In the genomic region with DNA sequence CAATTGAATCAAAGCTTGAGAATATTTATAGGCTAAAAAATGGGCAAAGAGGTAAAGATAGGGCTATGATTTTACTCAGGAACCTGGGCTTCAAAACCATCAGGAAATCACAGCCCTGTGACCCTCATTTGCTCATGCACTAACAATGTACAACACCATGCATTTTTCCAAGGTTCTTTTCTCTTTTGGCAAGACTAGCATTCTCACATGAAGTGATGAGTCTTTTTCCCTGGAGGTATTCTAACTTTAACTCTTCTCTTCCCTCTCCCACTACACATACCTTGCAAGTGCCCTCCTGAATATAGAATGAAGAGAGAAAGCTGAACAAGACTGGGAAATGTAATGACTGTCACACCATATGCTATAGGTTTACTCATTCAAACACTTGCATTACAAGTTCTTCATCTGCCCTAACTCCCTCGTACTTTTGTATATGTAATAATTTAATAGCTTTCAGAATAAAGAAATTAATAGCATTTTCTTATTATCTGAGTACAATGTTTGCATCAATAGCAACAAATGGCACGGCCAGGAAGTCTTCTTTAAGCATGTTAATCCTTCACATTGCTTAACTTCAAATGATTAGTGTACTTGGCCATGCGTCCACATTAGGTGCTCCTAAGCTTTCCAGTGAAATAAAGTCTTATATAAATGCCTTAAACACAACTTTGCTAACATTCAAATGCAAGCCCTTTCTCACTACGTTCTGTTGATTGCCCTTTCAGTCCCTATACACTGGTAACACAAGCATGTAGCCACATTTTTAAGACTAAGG, we compare ENCODE assay signal across 8 cellular contexts. TPM values are rescaled to one million over a fixed set of nuclear protein-coding genes. Genes with fewer than 3 reads are reported as not detected.
A peak's percentile ranks its signal among the peaks of the same experiment; 100 is the strongest.
DNase-seq lines count a peak whose midpoint lies in the region; ATAC-seq, FAIRE-seq and TF ChIP-seq lines count a peak whose summit lies in the region.

No MANE protein-coding gene starts in this region.

- H3K4me3 ChIP-seq in HUES48 (ENCODE audit: low read depth, low read length) (peak overlapping the region; percentile 86), body of pancreas (peak overlapping the region in 1 of 2 donors; percentile 65), muscle layer of colon (ENCODE audit: low read depth in 1 of 2, low read length in 2 of 2) (peak overlapping the region; percentile 92 to 95), testis (no peak overlapping the region)

- FAIRE-seq in GM12891 (lab: Jason Lieb, UNC), result no peak

- H3K36me3 ChIP-seq in HUES48 (ENCODE audit: control insufficient read depth, insufficient read depth, low read length), result no peaks in the 10 kb centered on the region
- H3K36me3 ChIP-seq in body of pancreas (replicated peaks in 1 of 2; ENCODE audit: insufficient read depth in 1 of 2, low read depth in 2 of 2), result no peaks in the 10 kb centered on the region
- no peaks in the 10 kb centered on the region for H3K36me3 ChIP-seq in muscle layer of colon (ENCODE audit: insufficient read depth, low read length)
- H3K36me3 ChIP-seq in testis (ENCODE audit: low read depth, missing control alignments), result no peaks in the 10 kb centered on the region

- H3K9me3 ChIP-seq in HUES48 (ENCODE audit: control insufficient read depth, insufficient read depth, low read length) (no peaks in the 10 kb centered on the region), body of pancreas (no peaks in the 10 kb centered on the region), muscle layer of colon (ENCODE audit: low read length) (no peaks in the 10 kb centered on the region), testis (no peaks in the 10 kb centered on the region)

- intact Hi-C loops in body of pancreas (cut with DNase I), result no loop called here
- intact Hi-C loops in head of caudate nucleus (cut with DNase I), result loop anchor here (5.0 kb wide), 1 partner anchor 165 kb away; no protein-coding TSS in a partner anchor
- intact Hi-C loops in testis (cut with DNase I; ENCODE audit: low total_unique reads), result no loop called here

- H3K27ac ChIP-seq in HUES48 (ENCODE audit: low read depth, low read length), result no peak overlapping the region
- H3K27ac ChIP-seq in body of pancreas, result peak overlapping the region; percentile 25 to 94 (median 92)
- H3K27ac ChIP-seq in muscle layer of colon (ENCODE audit: low read depth, low read length), result peak overlapping the region; percentile 88
- no peak overlapping the region for H3K27ac ChIP-seq in testis

- TF ChIP-seq POLR2A in body of pancreas (IDR thresholded peaks at IDR 0.05) (peak in 2 of 3 donors; percentile 21 to 40), GM12891 (IDR thresholded peaks at IDR 0.05; ENCODE audit: low read depth, low read length) (no peak; the same call in 1 of the 2 replicates), testis (IDR thresholded peaks at IDR 0.05) (no peak)

- H3K9ac ChIP-seq in HUES48 (ENCODE audit: low read depth, low read length) (no peak overlapping the region), muscle layer of colon (ENCODE audit: low read length) (peak overlapping the region; percentile 93)

- H3K27me3 ChIP-seq in HUES48 (ENCODE audit: control insufficient read depth, insufficient read depth, low read length) (peaks cover 43% of the 10 kb centered on the region), body of pancreas (no peaks in the 10 kb centered on the region), muscle layer of colon (ENCODE audit: control insufficient read depth in 1 of 2, insufficient read depth in 2 of 2, low read length in 2 of 2) (no peaks in the 10 kb centered on the region), testis (no peaks in the 10 kb centered on the region)

- DNase-seq in AG08396 (ENCODE audit: low spot score) (peak; percentile 52), body of pancreas (peak in 2 of 4 donors; percentile 26 to 35), GM12891 (ENCODE audit: insufficient read length, low spot score) (no peak), head of caudate nucleus (no peak), testis (no peak)

- WGBS in body of pancreas, 2 donors, result 20 to 29% methylated on average over 4 of the region's 4 CpGs
- WGBS in testis, 2 donors, result 65 to 78% methylated on average over 4 of the region's 4 CpGs

- H3K4me1 ChIP-seq in HUES48 (ENCODE audit: control insufficient read depth, insufficient read depth, low read length) (peaks cover 12% of the 10 kb centered on the region), body of pancreas (peaks cover 43% of the 10 kb centered on the region), muscle layer of colon (ENCODE audit: insufficient read depth, low read length) (peaks cover 37% of the 10 kb centered on the region), testis (peaks cover 4% of the 10 kb centered on the region)

- TF ChIP-seq CTCF in body of pancreas (IDR thresholded peaks at IDR 0.05), result no peak
- TF ChIP-seq CTCF in testis (IDR thresholded peaks at IDR 0.05), result no peak

- ATAC-seq in body of pancreas (no peak), HG02852 (IDR thresholded peaks at IDR 0.05; ENCODE audit: unreplicated experiment) (no peak)

TF ChIP-seq in GM12891, 5 proteins besides CTCF, POLR2A, EP300 and RAD21:
- no peak for TF ChIP-seq POU2F2 (IDR thresholded peaks at IDR 0.05; ENCODE audit: low read depth, low read length)
- no peak for TF ChIP-seq SPI1 (IDR thresholded peaks at IDR 0.05; ENCODE audit: low read depth, low read length)
- TF ChIP-seq POLR2AphosphoS5 (IDR thresholded peaks at IDR 0.05; ENCODE audit: low read depth, low read length), result no peak
- no peak for TF ChIP-seq TAF1 (IDR thresholded peaks at IDR 0.05; ENCODE audit: low read depth, low read length)
- no peak for TF ChIP-seq PAX5 (IDR thresholded peaks at IDR 0.05; ENCODE audit: insufficient read depth, low read length, severe bottlenecking)

RNA-seq across cellular contexts. Expression of a gene that starts 1.8 kb away (rescaled TPM):
- total RNA-seq in body of pancreas (10 to 100 TPM; 51.1 to 59.7 TPM), testis (1 to 10 TPM; 2.4 to 4.0 TPM)
- 17.5 TPM for polyA plus RNA-seq in GM12891 (2012; ENCODE audit: low read depth, missing spikeins)
- 12.4 TPM for polyA plus RNA-seq in testis (ENCODE audit: insufficient read depth, low read depth, low replicate concordance)

Comparison
In these comparisons a context has a peak if more than half of its experiments do, and no peak if none do; other contexts are left out.
1. H3K27ac ChIP-seq: peak in body of pancreas (4 of 4) and muscle layer of colon (single experiment); none in HUES48 (single experiment) and testis (0 of 2).
2. H3K4me3 ChIP-seq: peak in HUES48 (single experiment) and muscle layer of colon (2 of 2); none in testis (0 of 2).
3. POLR2A ChIP-seq: peak in body of pancreas (2 of 3); none in GM12891 (single experiment) and testis (single experiment).
4. RNA of a gene that starts 1.8 kb away (total RNA-seq): 51.1 to 59.7 TPM in body of pancreas; 2.4 to 4.0 TPM in testis; every median in the first group is over 10 times any median in the second.